In genomic region chr11:9825315-9825714, GRCh38 we compare ENCODE assay signal across 18 cellular contexts.
DNase-seq lines count a peak whose midpoint lies in the region; ATAC-seq, FAIRE-seq and TF ChIP-seq lines count a peak whose summit lies in the region.
"Had no signal": no experiment of that assay in that cellular context is flagged by ENCODE, and none has a peak within 500 bp of the region (broad histone marks: within the 10 kb centered on the region; RNA-seq: fewer than 3 reads in every experiment).

No MANE protein-coding gene starts in this region.

- H2AFZ ChIP-seq in ACC112 (ENCODE audit: low read length, unreplicated experiment): no peak overlapping the region

- DNase-seq in GM04503 (ENCODE audit: low read depth) (peak; percentile 77), RWPE1 (ENCODE audit: low spot score) (peak; percentile 28), fibroblast of mammary gland (ENCODE audit: low read depth) (peak; percentile 85), GM19239 (ENCODE audit: insufficient read length, low spot score) (no peak), lower leg skin (ENCODE audit: low spot score in 2 of 2) (no peak)
- DNase-seq: activated CD4-positive, alpha-beta T cell treated with anti-CD3 and anti-CD28 coated beads, Interleukin-2, amount 50 U/mL, for 48 hours; GDM1; KG1; left ventricle myocardium inferior; NCI-H226; NK-92 treated with Interleukin-12 subunit alpha and Interleukin-12 subunit beta, amount 100 ng/mL, for 24 hours; sigmoid colon had no signal

- H3K4me3 ChIP-seq in ACC112 (ENCODE audit: low read depth, low read length) (no peak overlapping the region), fibroblast of mammary gland (ENCODE audit: control insufficient read depth, low read depth, low read length) (no peak overlapping the region), lower leg skin (ENCODE audit: low read depth, poor library complexity, severe bottlenecking) (no peak overlapping the region)
- H3K4me3 ChIP-seq: cardiac muscle cell, left ventricle myocardium inferior, sigmoid colon had no signal

- H3K36me3 ChIP-seq in ACC112 (ENCODE audit: insufficient read depth, low read length): no peaks in the 10 kb centered on the region
- H3K36me3 ChIP-seq: cardiac muscle cell, left ventricle myocardium inferior had no signal

- TF ChIP-seq CTCF in RWPE1 (conservative IDR thresholded peaks at IDR 0.05; ENCODE audit: low read depth): no peak
- TF ChIP-seq CTCF in fibroblast of mammary gland (conservative IDR thresholded peaks at IDR 0.05; ENCODE audit: control insufficient read depth, insufficient read depth, low read depth, low read length): peak; percentile 24
- no peak for TF ChIP-seq CTCF in lower leg skin (IDR thresholded peaks at IDR 0.05)

- CTCF ChIA-PET in RWPE1 (lab: Yijun Ruan, JAX): no interaction called here

- peak overlapping the region; percentile 51 for H3K27ac ChIP-seq in ACC112 (ENCODE audit: low read depth, low read length)
- no peak overlapping the region for H3K27ac ChIP-seq in RWPE1
- H3K27ac ChIP-seq: cardiac muscle cell, HL-60, left ventricle myocardium inferior, sigmoid colon had no signal

- intact Hi-C loops in lower leg skin (cut with DNase I; ENCODE audit: low total_unique reads): no loop called here

- ATAC-seq in GM18861 (IDR thresholded peaks at IDR 0.05; ENCODE audit: unreplicated experiment): no peak
- ATAC-seq in GM19397 (IDR thresholded peaks at IDR 0.05; ENCODE audit: unreplicated experiment): no peak

- TF ChIP-seq POLR2A in lower leg skin (IDR thresholded peaks at IDR 0.05): no peak

- no peaks in the 10 kb centered on the region for H3K27me3 ChIP-seq in ACC112 (ENCODE audit: insufficient read depth, low read length)
- H3K27me3 ChIP-seq: cardiac muscle cell, sigmoid colon had no signal

- no peak for FAIRE-seq in GM19239 (lab: Jason Lieb, UNC)
- FAIRE-seq: H1 had no signal

- H3K4me1 ChIP-seq in ACC112 (ENCODE audit: control insufficient read depth, insufficient read depth, low read length, unreplicated experiment): peaks cover 31% of the 10 kb centered on the region
- H3K4me1 ChIP-seq: sigmoid colon had no signal

- 67 to 84% methylated on average over 4 of the region's 4 CpGs for WGBS in lower leg skin, 2 donors

- H3K79me2 ChIP-seq in ACC112 (ENCODE audit: control insufficient read depth, insufficient read depth, low read length, unreplicated experiment): no peaks in the 10 kb centered on the region

- POLR2A ChIA-PET in RWPE1 (lab: Yijun Ruan, JAX; ENCODE audit: low non-redundant PET): no interaction called here

Comparison
In these comparisons a context has a peak if more than half of its experiments do, and no peak if none do; other contexts are left out.
1. DNase-seq: peak in GM04503 (single experiment), RWPE1 (single experiment) and fibroblast of mammary gland (single experiment); none in GM19239 (single experiment) and lower leg skin (0 of 2).